Comparison of ENCODE assay signal across 1 cellular context in the genomic region with DNA sequence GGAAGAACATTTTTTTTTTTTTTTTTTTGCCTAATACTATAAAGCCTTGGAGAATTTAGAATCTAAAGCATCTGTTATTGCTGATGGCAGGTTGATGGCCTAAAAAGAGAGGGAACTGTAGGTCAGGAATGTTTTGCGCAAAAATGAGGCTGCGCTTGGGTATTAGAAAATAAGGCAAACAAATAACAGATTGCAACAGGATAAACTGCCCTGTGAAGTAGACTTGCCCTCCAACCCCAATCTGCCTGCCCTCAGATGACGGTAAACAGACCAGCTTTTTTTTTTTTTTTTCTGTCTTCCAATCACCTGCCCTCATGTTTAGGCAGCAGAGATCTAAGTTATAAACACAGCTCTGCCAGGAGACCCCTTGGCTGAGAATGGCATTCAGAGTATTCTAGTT.
A peak's percentile ranks its signal among the peaks of the same experiment; 100 is the strongest.
TF ChIP-seq lines count a peak whose summit lies in the region.

No MANE protein-coding gene starts in this region.

TF ChIP-seq in HepG2, 621 proteins besides CTCF, POLR2A, EP300 and RAD21 (continued from another document and continues in another):
- TF ChIP-seq, protein P1, sequence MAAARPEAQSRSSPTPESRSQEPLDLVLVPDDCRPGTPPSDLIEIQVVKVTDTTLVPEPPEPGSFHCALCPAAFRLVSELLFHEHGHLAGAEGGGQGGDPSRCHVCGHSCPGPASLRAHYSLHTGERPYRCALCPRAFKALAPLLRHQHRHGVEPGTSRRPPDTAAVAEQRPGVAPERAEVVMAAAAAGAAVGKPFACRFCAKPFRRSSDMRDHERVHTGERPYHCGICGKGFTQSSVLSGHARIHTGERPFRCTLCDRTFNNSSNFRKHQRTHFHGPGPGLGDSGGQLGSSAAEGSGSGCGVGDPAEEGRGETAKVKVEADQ (CRISPR knock-in tag; IDR thresholded peaks at IDR 0.05; ENCODE audit: borderline replicate concordance) = no peak
- TF ChIP-seq EZH2 (conservative IDR thresholded peaks at IDR 0.05; ENCODE audit: low read depth, low read length) = no peak
- TF ChIP-seq, protein P2, sequence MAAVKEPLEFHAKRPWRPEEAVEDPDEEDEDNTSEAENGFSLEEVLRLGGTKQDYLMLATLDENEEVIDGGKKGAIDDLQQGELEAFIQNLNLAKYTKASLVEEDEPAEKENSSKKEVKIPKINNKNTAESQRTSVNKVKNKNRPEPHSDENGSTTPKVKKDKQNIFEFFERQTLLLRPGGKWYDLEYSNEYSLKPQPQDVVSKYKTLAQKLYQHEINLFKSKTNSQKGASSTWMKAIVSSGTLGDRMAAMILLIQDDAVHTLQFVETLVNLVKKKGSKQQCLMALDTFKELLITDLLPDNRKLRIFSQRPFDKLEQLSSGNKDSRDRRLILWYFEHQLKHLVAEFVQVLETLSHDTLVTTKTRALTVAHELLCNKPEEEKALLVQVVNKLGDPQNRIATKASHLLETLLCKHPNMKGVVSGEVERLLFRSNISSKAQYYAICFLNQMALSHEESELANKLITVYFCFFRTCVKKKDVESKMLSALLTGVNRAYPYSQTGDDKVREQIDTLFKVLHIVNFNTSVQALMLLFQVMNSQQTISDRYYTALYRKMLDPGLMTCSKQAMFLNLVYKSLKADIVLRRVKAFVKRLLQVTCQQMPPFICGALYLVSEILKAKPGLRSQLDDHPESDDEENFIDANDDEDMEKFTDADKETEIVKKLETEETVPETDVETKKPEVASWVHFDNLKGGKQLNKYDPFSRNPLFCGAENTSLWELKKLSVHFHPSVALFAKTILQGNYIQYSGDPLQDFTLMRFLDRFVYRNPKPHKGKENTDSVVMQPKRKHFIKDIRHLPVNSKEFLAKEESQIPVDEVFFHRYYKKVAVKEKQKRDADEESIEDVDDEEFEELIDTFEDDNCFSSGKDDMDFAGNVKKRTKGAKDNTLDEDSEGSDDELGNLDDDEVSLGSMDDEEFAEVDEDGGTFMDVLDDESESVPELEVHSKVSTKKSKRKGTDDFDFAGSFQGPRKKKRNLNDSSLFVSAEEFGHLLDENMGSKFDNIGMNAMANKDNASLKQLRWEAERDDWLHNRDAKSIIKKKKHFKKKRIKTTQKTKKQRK (IDR thresholded peaks at IDR 0.05; ENCODE audit: low read length) = no peak
- TF ChIP-seq, protein P3, sequence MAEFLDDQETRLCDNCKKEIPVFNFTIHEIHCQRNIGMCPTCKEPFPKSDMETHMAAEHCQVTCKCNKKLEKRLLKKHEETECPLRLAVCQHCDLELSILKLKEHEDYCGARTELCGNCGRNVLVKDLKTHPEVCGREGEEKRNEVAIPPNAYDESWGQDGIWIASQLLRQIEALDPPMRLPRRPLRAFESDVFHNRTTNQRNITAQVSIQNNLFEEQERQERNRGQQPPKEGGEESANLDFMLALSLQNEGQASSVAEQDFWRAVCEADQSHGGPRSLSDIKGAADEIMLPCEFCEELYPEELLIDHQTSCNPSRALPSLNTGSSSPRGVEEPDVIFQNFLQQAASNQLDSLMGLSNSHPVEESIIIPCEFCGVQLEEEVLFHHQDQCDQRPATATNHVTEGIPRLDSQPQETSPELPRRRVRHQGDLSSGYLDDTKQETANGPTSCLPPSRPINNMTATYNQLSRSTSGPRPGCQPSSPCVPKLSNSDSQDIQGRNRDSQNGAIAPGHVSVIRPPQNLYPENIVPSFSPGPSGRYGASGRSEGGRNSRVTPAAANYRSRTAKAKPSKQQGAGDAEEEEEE (CRISPR knock-in tag; IDR thresholded peaks at IDR 0.05; ENCODE audit: borderline replicate concordance) = no peak
- TF ChIP-seq, protein P4, sequence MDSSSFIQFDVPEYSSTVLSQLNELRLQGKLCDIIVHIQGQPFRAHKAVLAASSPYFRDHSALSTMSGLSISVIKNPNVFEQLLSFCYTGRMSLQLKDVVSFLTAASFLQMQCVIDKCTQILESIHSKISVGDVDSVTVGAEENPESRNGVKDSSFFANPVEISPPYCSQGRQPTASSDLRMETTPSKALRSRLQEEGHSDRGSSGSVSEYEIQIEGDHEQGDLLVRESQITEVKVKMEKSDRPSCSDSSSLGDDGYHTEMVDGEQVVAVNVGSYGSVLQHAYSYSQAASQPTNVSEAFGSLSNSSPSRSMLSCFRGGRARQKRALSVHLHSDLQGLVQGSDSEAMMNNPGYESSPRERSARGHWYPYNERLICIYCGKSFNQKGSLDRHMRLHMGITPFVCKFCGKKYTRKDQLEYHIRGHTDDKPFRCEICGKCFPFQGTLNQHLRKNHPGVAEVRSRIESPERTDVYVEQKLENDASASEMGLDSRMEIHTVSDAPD (CRISPR knock-in tag; IDR thresholded peaks at IDR 0.05) = no peak
- TF ChIP-seq ZNF484 (CRISPR knock-in tag; IDR thresholded peaks at IDR 0.05; ENCODE audit: borderline replicate concordance, low read depth) = no peak
- TF ChIP-seq SRF (IDR thresholded peaks at IDR 0.05; ENCODE audit: low read depth, low read length) = no peak
- TF ChIP-seq SMAD9 (CRISPR knock-in tag; IDR thresholded peaks at IDR 0.05) = no peak
- TF ChIP-seq, protein P5, sequence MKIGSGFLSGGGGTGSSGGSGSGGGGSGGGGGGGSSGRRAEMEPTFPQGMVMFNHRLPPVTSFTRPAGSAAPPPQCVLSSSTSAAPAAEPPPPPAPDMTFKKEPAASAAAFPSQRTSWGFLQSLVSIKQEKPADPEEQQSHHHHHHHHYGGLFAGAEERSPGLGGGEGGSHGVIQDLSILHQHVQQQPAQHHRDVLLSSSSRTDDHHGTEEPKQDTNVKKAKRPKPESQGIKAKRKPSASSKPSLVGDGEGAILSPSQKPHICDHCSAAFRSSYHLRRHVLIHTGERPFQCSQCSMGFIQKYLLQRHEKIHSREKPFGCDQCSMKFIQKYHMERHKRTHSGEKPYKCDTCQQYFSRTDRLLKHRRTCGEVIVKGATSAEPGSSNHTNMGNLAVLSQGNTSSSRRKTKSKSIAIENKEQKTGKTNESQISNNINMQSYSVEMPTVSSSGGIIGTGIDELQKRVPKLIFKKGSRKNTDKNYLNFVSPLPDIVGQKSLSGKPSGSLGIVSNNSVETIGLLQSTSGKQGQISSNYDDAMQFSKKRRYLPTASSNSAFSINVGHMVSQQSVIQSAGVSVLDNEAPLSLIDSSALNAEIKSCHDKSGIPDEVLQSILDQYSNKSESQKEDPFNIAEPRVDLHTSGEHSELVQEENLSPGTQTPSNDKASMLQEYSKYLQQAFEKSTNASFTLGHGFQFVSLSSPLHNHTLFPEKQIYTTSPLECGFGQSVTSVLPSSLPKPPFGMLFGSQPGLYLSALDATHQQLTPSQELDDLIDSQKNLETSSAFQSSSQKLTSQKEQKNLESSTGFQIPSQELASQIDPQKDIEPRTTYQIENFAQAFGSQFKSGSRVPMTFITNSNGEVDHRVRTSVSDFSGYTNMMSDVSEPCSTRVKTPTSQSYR (CRISPR knock-in tag; IDR thresholded peaks at IDR 0.05; ENCODE audit: borderline replicate concordance) = peak; percentile 12; the same call in 1 of the 2 replicates
- no peak for TF ChIP-seq ATF7-NPFF (CRISPR knock-in tag; IDR thresholded peaks at IDR 0.05; ENCODE audit: low read depth)
- TF ChIP-seq, protein P6, sequence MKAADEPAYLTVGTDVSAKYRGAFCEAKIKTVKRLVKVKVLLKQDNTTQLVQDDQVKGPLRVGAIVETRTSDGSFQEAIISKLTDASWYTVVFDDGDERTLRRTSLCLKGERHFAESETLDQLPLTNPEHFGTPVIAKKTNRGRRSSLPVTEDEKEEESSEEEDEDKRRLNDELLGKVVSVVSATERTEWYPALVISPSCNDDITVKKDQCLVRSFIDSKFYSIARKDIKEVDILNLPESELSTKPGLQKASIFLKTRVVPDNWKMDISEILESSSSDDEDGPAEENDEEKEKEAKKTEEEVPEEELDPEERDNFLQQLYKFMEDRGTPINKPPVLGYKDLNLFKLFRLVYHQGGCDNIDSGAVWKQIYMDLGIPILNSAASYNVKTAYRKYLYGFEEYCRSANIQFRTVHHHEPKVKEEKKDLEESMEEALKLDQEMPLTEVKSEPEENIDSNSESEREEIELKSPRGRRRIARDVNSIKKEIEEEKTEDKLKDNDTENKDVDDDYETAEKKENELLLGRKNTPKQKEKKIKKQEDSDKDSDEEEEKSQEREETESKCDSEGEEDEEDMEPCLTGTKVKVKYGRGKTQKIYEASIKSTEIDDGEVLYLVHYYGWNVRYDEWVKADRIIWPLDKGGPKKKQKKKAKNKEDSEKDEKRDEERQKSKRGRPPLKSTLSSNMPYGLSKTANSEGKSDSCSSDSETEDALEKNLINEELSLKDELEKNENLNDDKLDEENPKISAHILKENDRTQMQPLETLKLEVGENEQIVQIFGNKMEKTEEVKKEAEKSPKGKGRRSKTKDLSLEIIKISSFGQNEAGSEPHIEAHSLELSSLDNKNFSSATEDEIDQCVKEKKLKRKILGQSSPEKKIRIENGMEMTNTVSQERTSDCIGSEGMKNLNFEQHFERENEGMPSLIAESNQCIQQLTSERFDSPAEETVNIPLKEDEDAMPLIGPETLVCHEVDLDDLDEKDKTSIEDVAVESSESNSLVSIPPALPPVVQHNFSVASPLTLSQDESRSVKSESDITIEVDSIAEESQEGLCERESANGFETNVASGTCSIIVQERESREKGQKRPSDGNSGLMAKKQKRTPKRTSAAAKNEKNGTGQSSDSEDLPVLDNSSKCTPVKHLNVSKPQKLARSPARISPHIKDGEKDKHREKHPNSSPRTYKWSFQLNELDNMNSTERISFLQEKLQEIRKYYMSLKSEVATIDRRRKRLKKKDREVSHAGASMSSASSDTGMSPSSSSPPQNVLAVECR (CRISPR knock-in tag; IDR thresholded peaks at IDR 0.05; ENCODE audit: borderline replicate concordance) = peak; percentile 17; the same call in 1 of the 2 replicates
- TF ChIP-seq, protein P7, sequence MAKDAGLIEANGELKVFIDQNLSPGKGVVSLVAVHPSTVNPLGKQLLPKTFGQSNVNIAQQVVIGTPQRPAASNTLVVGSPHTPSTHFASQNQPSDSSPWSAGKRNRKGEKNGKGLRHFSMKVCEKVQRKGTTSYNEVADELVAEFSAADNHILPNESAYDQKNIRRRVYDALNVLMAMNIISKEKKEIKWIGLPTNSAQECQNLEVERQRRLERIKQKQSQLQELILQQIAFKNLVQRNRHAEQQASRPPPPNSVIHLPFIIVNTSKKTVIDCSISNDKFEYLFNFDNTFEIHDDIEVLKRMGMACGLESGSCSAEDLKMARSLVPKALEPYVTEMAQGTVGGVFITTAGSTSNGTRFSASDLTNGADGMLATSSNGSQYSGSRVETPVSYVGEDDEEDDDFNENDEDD (CRISPR knock-in tag; IDR thresholded peaks at IDR 0.05; ENCODE audit: borderline replicate concordance) = no peak; the same call in 1 of the 2 replicates
- no peak for TF ChIP-seq ZNF253 (CRISPR knock-in tag; IDR thresholded peaks at IDR 0.05; ENCODE audit: borderline replicate concordance)
- peak; percentile 37; the same call in 1 of the 2 replicates for TF ChIP-seq SP4 (CRISPR knock-in tag; IDR thresholded peaks at IDR 0.05)
- TF ChIP-seq ZNF720 (CRISPR knock-in tag; IDR thresholded peaks at IDR 0.05) = no peak
- TF ChIP-seq FIP1L1 (IDR thresholded peaks at IDR 0.05; ENCODE audit: borderline replicate concordance, insufficient read depth, low read depth, low read length) = no peak
- TF ChIP-seq, protein P8, sequence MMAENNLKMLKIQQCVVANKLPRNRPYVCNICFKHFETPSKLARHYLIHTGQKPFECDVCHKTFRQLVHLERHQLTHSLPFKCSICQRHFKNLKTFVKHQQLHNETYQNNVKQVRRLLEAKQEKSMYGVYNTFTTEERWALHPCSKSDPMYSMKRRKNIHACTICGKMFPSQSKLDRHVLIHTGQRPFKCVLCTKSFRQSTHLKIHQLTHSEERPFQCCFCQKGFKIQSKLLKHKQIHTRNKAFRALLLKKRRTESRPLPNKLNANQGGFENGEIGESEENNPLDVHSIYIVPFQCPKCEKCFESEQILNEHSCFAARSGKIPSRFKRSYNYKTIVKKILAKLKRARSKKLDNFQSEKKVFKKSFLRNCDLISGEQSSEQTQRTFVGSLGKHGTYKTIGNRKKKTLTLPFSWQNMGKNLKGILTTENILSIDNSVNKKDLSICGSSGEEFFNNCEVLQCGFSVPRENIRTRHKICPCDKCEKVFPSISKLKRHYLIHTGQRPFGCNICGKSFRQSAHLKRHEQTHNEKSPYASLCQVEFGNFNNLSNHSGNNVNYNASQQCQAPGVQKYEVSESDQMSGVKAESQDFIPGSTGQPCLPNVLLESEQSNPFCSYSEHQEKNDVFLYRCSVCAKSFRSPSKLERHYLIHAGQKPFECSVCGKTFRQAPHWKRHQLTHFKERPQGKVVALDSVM (CRISPR knock-in tag; IDR thresholded peaks at IDR 0.05) = peak; percentile 55; the same call in 1 of the 2 replicates
- no peak for TF ChIP-seq ZNF546 (CRISPR knock-in tag; conservative IDR thresholded peaks at IDR 0.05)
- no peak for TF ChIP-seq NR3C1 (CRISPR knock-in tag; IDR thresholded peaks at IDR 0.05)
- peak; percentile 75 for TF ChIP-seq THAP11 (CRISPR knock-in tag; IDR thresholded peaks at IDR 0.05)
- 0 out of 2 replicates have a peak, but pooled peaks have one; percentile 35 for TF ChIP-seq ZNF230 (CRISPR knock-in tag; IDR thresholded peaks at IDR 0.05)
- no peak for TF ChIP-seq ZNF431 (CRISPR knock-in tag; IDR thresholded peaks at IDR 0.05; ENCODE audit: borderline replicate concordance, low read depth)
- TF ChIP-seq MBD4 (IDR thresholded peaks at IDR 0.05; ENCODE audit: borderline replicate concordance, low read length) = peak; percentile 63; the same call in 1 of the 2 replicates
- TF ChIP-seq KLF16 (CRISPR knock-in tag; IDR thresholded peaks at IDR 0.05) = peak in 1 of 2 experiments; percentile 81; a peak in 2 of 4 replicates
- no peak for TF ChIP-seq POLR2AphosphoS5 (IDR thresholded peaks at IDR 0.05; ENCODE audit: low read depth, low read length)
- no peak for TF ChIP-seq MTA3 (CRISPR knock-in tag; IDR thresholded peaks at IDR 0.05)
- no peak for TF ChIP-seq ZNF605 (CRISPR knock-in tag; IDR thresholded peaks at IDR 0.05)
- no peak for TF ChIP-seq ZBTB42 (CRISPR knock-in tag; IDR thresholded peaks at IDR 0.05)
- TF ChIP-seq FOXA3 (CRISPR knock-in tag; IDR thresholded peaks at IDR 0.05) = peak; percentile 96
- peak; percentile 68 for TF ChIP-seq HNF4A (CRISPR knock-in tag; IDR thresholded peaks at IDR 0.05)
- TF ChIP-seq, protein P9, sequence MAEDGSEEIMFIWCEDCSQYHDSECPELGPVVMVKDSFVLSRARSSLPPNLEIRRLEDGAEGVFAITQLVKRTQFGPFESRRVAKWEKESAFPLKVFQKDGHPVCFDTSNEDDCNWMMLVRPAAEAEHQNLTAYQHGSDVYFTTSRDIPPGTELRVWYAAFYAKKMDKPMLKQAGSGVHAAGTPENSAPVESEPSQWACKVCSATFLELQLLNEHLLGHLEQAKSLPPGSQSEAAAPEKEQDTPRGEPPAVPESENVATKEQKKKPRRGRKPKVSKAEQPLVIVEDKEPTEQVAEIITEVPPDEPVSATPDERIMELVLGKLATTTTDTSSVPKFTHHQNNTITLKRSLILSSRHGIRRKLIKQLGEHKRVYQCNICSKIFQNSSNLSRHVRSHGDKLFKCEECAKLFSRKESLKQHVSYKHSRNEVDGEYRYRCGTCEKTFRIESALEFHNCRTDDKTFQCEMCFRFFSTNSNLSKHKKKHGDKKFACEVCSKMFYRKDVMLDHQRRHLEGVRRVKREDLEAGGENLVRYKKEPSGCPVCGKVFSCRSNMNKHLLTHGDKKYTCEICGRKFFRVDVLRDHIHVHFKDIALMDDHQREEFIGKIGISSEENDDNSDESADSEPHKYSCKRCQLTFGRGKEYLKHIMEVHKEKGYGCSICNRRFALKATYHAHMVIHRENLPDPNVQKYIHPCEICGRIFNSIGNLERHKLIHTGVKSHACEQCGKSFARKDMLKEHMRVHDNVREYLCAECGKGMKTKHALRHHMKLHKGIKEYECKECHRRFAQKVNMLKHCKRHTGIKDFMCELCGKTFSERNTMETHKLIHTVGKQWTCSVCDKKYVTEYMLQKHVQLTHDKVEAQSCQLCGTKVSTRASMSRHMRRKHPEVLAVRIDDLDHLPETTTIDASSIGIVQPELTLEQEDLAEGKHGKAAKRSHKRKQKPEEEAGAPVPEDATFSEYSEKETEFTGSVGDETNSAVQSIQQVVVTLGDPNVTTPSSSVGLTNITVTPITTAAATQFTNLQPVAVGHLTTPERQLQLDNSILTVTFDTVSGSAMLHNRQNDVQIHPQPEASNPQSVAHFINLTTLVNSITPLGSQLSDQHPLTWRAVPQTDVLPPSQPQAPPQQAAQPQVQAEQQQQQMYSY (CRISPR knock-in tag; IDR thresholded peaks at IDR 0.05) = no peak; the same call in 1 of the 2 replicates
- no peak; the same call in 1 of the 2 replicates for TF ChIP-seq SNAI1 (CRISPR knock-in tag; IDR thresholded peaks at IDR 0.05; ENCODE audit: borderline replicate concordance)
